Comparison of ENCODE assay signal across 8 cellular contexts in the genomic region with DNA sequence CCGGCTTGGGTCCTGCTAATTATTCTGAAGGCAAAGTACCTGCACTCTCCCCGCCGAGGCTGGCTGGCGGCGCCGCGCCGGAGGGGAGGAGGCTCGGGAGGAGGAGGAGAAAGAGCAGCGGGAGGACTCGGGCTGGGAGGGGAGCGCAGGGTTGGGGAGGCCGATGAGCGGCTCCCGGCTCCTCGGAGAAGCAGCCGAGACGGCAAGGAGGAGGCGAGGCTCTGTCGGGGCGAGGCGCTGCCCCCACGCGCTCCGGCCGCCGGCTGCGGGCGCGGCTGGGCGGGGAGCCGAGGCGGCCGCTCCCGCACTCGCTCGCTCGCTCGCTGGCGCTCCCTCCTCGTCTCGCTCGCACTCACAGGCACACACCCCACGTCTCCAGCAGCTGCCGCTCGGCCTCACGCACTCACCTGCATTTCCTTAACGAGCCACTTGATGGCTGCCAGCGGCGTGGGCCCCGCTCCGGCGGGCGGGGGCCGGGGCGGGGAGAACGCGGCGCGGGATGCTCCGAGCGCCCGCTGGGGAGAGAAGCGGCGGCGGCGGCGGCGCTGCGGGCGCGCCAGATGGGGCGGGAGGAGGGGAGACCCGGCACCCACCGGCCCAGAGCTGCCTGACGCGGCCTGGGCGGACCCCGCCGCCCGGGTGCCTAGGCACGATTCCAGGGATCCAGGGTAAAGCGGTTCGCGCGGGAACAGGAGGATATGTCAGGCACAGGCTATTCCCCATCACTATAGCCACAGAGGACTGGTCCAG. TPM values are rescaled to one million over a fixed set of nuclear protein-coding genes. Genes with fewer than 3 reads are reported as not detected.
DNase-seq lines count a peak whose midpoint lies in the region; ATAC-seq lines count a peak whose summit lies in the region.

A gene (minus strand): TSS at position 354 of the 750 bp plus-strand sequence.

- peak within 1 kb of the TSS; percentile 79 for H3K27ac ChIP-seq in angular gyrus (ENCODE audit: low read depth, low read length)

- peak; percentile 95 for ATAC-seq in GM18858 (IDR thresholded peaks at IDR 0.05; ENCODE audit: unreplicated experiment)
- peak; percentile 97 for ATAC-seq in HG03045 (IDR thresholded peaks at IDR 0.05; ENCODE audit: unreplicated experiment)

- DNase-seq in AG20443 (ENCODE audit: low spot score) (peak; percentile 49), NCI-H2196 treated with DMSO at 0.1 percent for 48 hours (lab: John Stamatoyannopoulos, UW; ENCODE audit: unreplicated experiment) (peak; percentile 63), iPS DF 19.7 (ENCODE audit: low read depth, low spot score) (peak; percentile 47), putamen (ENCODE audit: low spot score) (peak; percentile 68), HT-29 (ENCODE audit: low spot score) (no peak)

RNA-seq across cellular contexts. Expression of the gene that starts here (rescaled TPM):
- total RNA-seq in HT-29 (2014; rRNA removed; shearing (Covaris generic)) = not detected in 2 replicates
